1 cellular context compared by ENCODE assay signal in genomic region chr5:178077751-178078150, GRCh38.
TF ChIP-seq lines count a peak whose summit lies in the region.

No MANE protein-coding gene starts in this region.

TF ChIP-seq in H1, 55 proteins besides CTCF, POLR2A, EP300 and RAD21:
- TF ChIP-seq MAFK (IDR thresholded peaks at IDR 0.05; ENCODE audit: low read depth, low read length), result no peak
